Comparison of ENCODE assay signal across 20 cellular contexts in the genomic region with DNA sequence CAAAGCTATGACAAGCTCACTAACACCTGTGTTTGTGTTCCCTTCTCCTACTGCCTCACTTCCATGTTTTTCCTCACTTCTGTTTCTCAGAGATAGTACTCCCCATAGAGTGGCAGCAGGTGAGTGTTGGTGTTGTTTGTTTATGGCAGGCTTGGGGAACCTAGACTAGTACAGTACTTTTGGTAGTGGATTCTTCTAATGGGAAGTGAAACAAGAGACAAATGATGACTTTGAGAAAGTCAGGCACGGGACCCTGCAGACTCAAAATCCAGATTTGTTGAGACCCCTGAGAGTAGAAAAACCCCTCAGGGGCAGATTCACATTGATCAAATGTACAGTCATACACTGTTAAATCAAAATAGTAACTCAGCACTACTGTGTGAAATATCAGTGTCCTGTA. TPM values are rescaled to one million over a fixed set of nuclear protein-coding genes. Genes with fewer than 3 reads are reported as not detected.
DNase-seq lines count a peak whose midpoint lies in the region; ATAC-seq and TF ChIP-seq lines count a peak whose summit lies in the region.
"Had no signal": no experiment of that assay in that cellular context is flagged by ENCODE, and none has a peak within 500 bp of the region (broad histone marks: within the 10 kb centered on the region; RNA-seq: fewer than 3 reads in every experiment).

No MANE protein-coding gene starts in this region.

- H3K9me3 ChIP-seq in Panc1 (ENCODE audit: control insufficient read depth, insufficient read depth, low read depth, low read length), result no peaks in the 10 kb centered on the region
- H3K9me3 ChIP-seq: BE2C had no signal

- peaks cover 4% of the 10 kb centered on the region; the same call in 1 of the 2 replicates for H3K4me1 ChIP-seq in Panc1 (ENCODE audit: control insufficient read depth, insufficient read depth, low read length)
- H3K4me1 ChIP-seq: BE2C had no signal

- H3K27me3 ChIP-seq in Panc1 (ENCODE audit: control insufficient read depth, insufficient read depth, low read length), result no peaks in the 10 kb centered on the region
- H3K27me3 ChIP-seq: BE2C had no signal

- POLR2A ChIA-PET in Panc1 (lab: Charles Lee), result no interaction called here

- peak; percentile 36 for ATAC-seq in GM21786 (IDR thresholded peaks at IDR 0.05; ENCODE audit: unreplicated experiment)
- 0 out of 2 replicates have a peak, but pooled peaks have one; percentile 30 for ATAC-seq in Panc1
- no peak for ATAC-seq in Right ventricle myocardium superior (ENCODE audit: poor library complexity)
- no peak for ATAC-seq in GM18870 (IDR thresholded peaks at IDR 0.05; ENCODE audit: unreplicated experiment)
- no peak for ATAC-seq in GM19467 (IDR thresholded peaks at IDR 0.05; ENCODE audit: unreplicated experiment)

- CTCF ChIA-PET in Panc1 (lab: Charles Lee), result no interaction called here

- no peak overlapping the region for H3K27ac ChIP-seq in Panc1 (ENCODE audit: low read length)
- H3K27ac ChIP-seq: RWPE1 had no signal

- no TSS peak for BruUV-seq in Panc1 (replicated peaks; lab: Mats Ljungman, UMichigan)

- intact Hi-C loops in Panc1 (cut with micrococcal nuclease; ENCODE audit: unreplicated experiment) (no loop called here), Right ventricle myocardium superior (cut with DNase I) (no loop called here)

- in situ Hi-C loops in Panc1 (cut with HindIII; ENCODE audit: low pct_unique_long_range_greater_than_20kb, low sequenced_read_pairs), result no loop called here

- TF ChIP-seq CTCF in Panc1 (IDR thresholded peaks at IDR 0.05), result no peak

- peak; percentile 54 for DNase-seq in NOMO-1 treated with DMSO at 0.1 percent for 48 hours (lab: John Stamatoyannopoulos, UW; ENCODE audit: unreplicated experiment)
- no peak for DNase-seq in NOMO-1 treated with dmso at 0.1 percent for 144 hours (lab: John Stamatoyannopoulos, UW; ENCODE audit: unreplicated experiment)
- no peak for DNase-seq in Panc1 (ENCODE audit: low read depth, low spot score)
- no peak for DNase-seq in Right ventricle myocardium superior
- DNase-seq in stimulated activated CD4-positive, alpha-beta T cell treated with anti-CD3 and anti-CD28 coated beads, Interleukin-4, amount 100 ng/mL, for 24 hours, result no peak
- DNase-seq: 8988T; BE2C; CD4-positive, alpha-beta memory T cell; DMS79; HFFc6; IMR-90; Kasumi-1; NCI-H1105; NCI-H1694; NCI-H226; NCI-H526 treated with DMSO at 0.1 percent for 48 hours had no signal

- no peaks in the 10 kb centered on the region for H3K36me3 ChIP-seq in Panc1 (ENCODE audit: control insufficient read depth, insufficient read depth, low read length)
- H3K36me3 ChIP-seq: BE2C had no signal

- no peak overlapping the region for H3K4me3 ChIP-seq in Panc1 (ENCODE audit: low read depth in 2 of 2, low read length in 2 of 2)

RNA-seq across cellular contexts. Expression of a gene that starts 6.4 kb away (rescaled TPM):
- 0.51 TPM for total RNA-seq in Panc1 (2021; ENCODE audit: unreplicated experiment)
- polyA plus RNA-seq in Panc1 (2012; ENCODE audit: insufficient read length), result 1.4 TPM
- 1.3 TPM for total RNA-seq in Right ventricle myocardium superior
- polyA plus RNA-seq: CD4-positive, alpha-beta memory T cell had no signal

RNA-seq across cellular contexts. Expression of a gene that starts 27.0 kb away (rescaled TPM):
- 4.1 TPM for total RNA-seq in Panc1 (2021; ENCODE audit: unreplicated experiment)
- 1.7 TPM for polyA plus RNA-seq in Panc1 (2012; ENCODE audit: insufficient read length)
- total RNA-seq in Right ventricle myocardium superior, result 10.5 TPM
- polyA plus RNA-seq: CD4-positive, alpha-beta memory T cell had no signal

Comparison
In these comparisons a context has a peak if more than half of its experiments do, and no peak if none do; other contexts are left out.
1. ATAC-seq: peak in GM21786 (single experiment) and Panc1 (single experiment); none in Right ventricle myocardium superior (single experiment), GM18870 (single experiment) and GM19467 (single experiment).